In genomic region chr15:87764461-87765236, GRCh38 we compare ENCODE assay signal across 14 cellular contexts.
DNase-seq lines count a peak whose midpoint lies in the region; ATAC-seq and TF ChIP-seq lines count a peak whose summit lies in the region.
"Had no signal": no experiment of that assay in that cellular context is flagged by ENCODE, and none has a peak within 500 bp of the region (broad histone marks: within the 10 kb centered on the region; RNA-seq: fewer than 3 reads in every experiment).

No MANE protein-coding gene starts in this region.

- H3K27ac ChIP-seq in PC-3 (ENCODE audit: low read length) = no peak overlapping the region

- no peaks in the 10 kb centered on the region; the same call in 1 of the 2 replicates for H3K9me3 ChIP-seq in PC-3 (ENCODE audit: low read length)

- ATAC-seq in PC-3 (no peak), GM18519 (IDR thresholded peaks at IDR 0.05; ENCODE audit: low FRiP score, unreplicated experiment) (no peak)

- no peak for TF ChIP-seq CTCF in PC-3 (conservative IDR thresholded peaks at IDR 0.05; ENCODE audit: low read depth, low read length)
- TF ChIP-seq CTCF in chondrocyte (IDR thresholded peaks at IDR 0.05) = no peak
- TF ChIP-seq CTCF in nephron (IDR thresholded peaks at IDR 0.05; ENCODE audit: unreplicated experiment in 3 of 3) = no peak

- no peak overlapping the region for H3K4me3 Mint-ChIP-seq in chondrocyte (ENCODE audit: unreplicated experiment)
- no peak overlapping the region for H3K4me3 Mint-ChIP-seq in nephron

- CTCF ChIA-PET in PC-3 (lab: Charles Lee) = no interaction called here

- no peak overlapping the region for H3K4me3 ChIP-seq in PC-3 (ENCODE audit: low read length)

- H3K9ac ChIP-seq in PC-3 (ENCODE audit: low read length) = no peak overlapping the region

- H3K27me3 Mint-ChIP-seq in chondrocyte (ENCODE audit: low read depth) = no peaks in the 10 kb centered on the region
- peaks cover 9% of the 10 kb centered on the region for H3K27me3 Mint-ChIP-seq in nephron (ENCODE audit: low read depth)

- H3K36me3 ChIP-seq in PC-3 (ENCODE audit: low read depth, low read length) = no peaks in the 10 kb centered on the region

- H3K27ac Mint-ChIP-seq in chondrocyte (ENCODE audit: unreplicated experiment) = peak overlapping the region; percentile 45
- peak overlapping the region in 2 of 3 experiments; percentile 0 to 54 for H3K27ac Mint-ChIP-seq in nephron

- no peak overlapping the region for H3K4me2 ChIP-seq in PC-3 (ENCODE audit: low read length)

- POLR2A ChIA-PET in PC-3 (lab: Charles Lee; ENCODE audit: unreplicated experiment) = no interaction called here

- DNase-seq in GM03348 (ENCODE audit: low spot score) (peak; percentile 77), PC-3 (peak; percentile 41), chondrocyte (ENCODE audit: low spot score) (no peak), Ammon's horn (ENCODE audit: low spot score) (no peak), HUDEP-2 (lab: John Stamatoyannopoulos, UW; ENCODE audit: unreplicated experiment in 76 of 76) (no peak)
- no peak for DNase-seq in stimulated activated CD4-positive, alpha-beta T cell treated with anti-CD3 and anti-CD28 coated beads, Interleukin-4, amount 100 ng/mL, for 24 hours
- DNase-seq: activated CD4-positive, alpha-beta T cell treated with anti-CD3 and anti-CD28 coated beads for 48 hours; activated naive CD4-positive, alpha-beta T cell treated with Interleukin-2 at 50 U/mL for 16 hours; DND-41; GOT3; left cardiac atrium; NCI-H146 had no signal

- no peaks in the 10 kb centered on the region for H3K4me1 ChIP-seq in PC-3 (ENCODE audit: insufficient read depth, low read length)

- no peaks in the 10 kb centered on the region for H3F3A ChIP-seq in PC-3 (ENCODE audit: low read length, unreplicated experiment)

- no peaks in the 10 kb centered on the region for H4K20me1 ChIP-seq in PC-3 (ENCODE audit: low read length)

- peaks cover 15% of the 10 kb centered on the region for H3K4me1 Mint-ChIP-seq in chondrocyte (ENCODE audit: low read depth)
- H3K4me1 Mint-ChIP-seq in nephron = peaks cover 32% of the 10 kb centered on the region

- H3K36me3 Mint-ChIP-seq in chondrocyte (ENCODE audit: low read depth) (no peaks in the 10 kb centered on the region), nephron (ENCODE audit: low read depth) (no peaks in the 10 kb centered on the region)

- BruUV-seq in PC-3 (replicated peaks; lab: Mats Ljungman, UMichigan) = no TSS peak

- no peaks in the 10 kb centered on the region for H3K9me2 ChIP-seq in PC-3 (replicated peaks; ENCODE audit: low read length)

- H3K9me3 Mint-ChIP-seq in chondrocyte (ENCODE audit: low read depth) = peaks cover 6% of the 10 kb centered on the region
- H3K9me3 Mint-ChIP-seq in nephron = peaks cover 7% of the 10 kb centered on the region

- H3K27me3 ChIP-seq in PC-3 (ENCODE audit: low read length) = no peaks in the 10 kb centered on the region

- intact Hi-C loops in PC-3 (cut with micrococcal nuclease) = no loop called here

- H2AFZ ChIP-seq in PC-3 (ENCODE audit: low read length) = no peak overlapping the region

- no peaks in the 10 kb centered on the region for H3K79me2 ChIP-seq in PC-3 (ENCODE audit: low read length)

Comparison
In these comparisons a context has a peak if more than half of its experiments do, and no peak if none do; other contexts are left out.
1. DNase-seq: peak in GM03348 (single experiment) and PC-3 (single experiment); none in chondrocyte (single experiment), stimulated activated CD4-positive, alpha-beta T cell treated with anti-CD3 and anti-CD28 coated beads, Interleukin-4, amount 100 ng/mL, for 24 hours (single experiment), Ammon's horn (single experiment) and HUDEP-2 (0 of 76).